Comparison of ENCODE assay signal across 1 cellular context in genomic region chr12:64890873-64891468, GRCh38.
TF ChIP-seq lines count a peak whose summit lies in the region.

No MANE protein-coding gene starts in this region.

TF ChIP-seq in HepG2, 621 proteins besides CTCF, POLR2A, EP300 and RAD21 (continued from another document):
- TF ChIP-seq ZBTB4 (CRISPR knock-in tag; IDR thresholded peaks at IDR 0.05; ENCODE audit: borderline replicate concordance), result no peak
- peak; percentile 93 for TF ChIP-seq SMC3 (IDR thresholded peaks at IDR 0.05; ENCODE audit: low read length)
- no peak for TF ChIP-seq ZNF256 (CRISPR knock-in tag; conservative IDR thresholded peaks at IDR 0.05)
- TF ChIP-seq SRSF9 (IDR thresholded peaks at IDR 0.05; ENCODE audit: borderline replicate concordance, insufficient read depth, low read depth, low read length, poor library complexity, severe bottlenecking), result no peak
- TF ChIP-seq DDIT3 (CRISPR knock-in tag; IDR thresholded peaks at IDR 0.05), result no peak
- TF ChIP-seq STAG1 (CRISPR knock-in tag; IDR thresholded peaks at IDR 0.05), result peak; percentile 95
